ENCODE assay signal across 11 cellular contexts in genomic region chr20:31673943-31674463, GRCh38. TPM values are rescaled to one million over a fixed set of nuclear protein-coding genes. Genes with fewer than 3 reads are reported as not detected.
A peak's percentile ranks its signal among the peaks of the same experiment; 100 is the strongest.
DNase-seq lines count a peak whose midpoint lies in the region; ATAC-seq and TF ChIP-seq lines count a peak whose summit lies in the region.
"Had no signal": no experiment of that assay in that cellular context is flagged by ENCODE, and none has a peak within 500 bp of the region (broad histone marks: within the 10 kb centered on the region; RNA-seq: fewer than 3 reads in every experiment).

No MANE protein-coding gene starts in this region.

- peaks cover 88% of the 10 kb centered on the region for H3K79me2 ChIP-seq in DND-41 (ENCODE audit: insufficient read depth, low read length)

- H3K27ac ChIP-seq in DND-41 (ENCODE audit: low read length) (peak overlapping the region; percentile 94), Peyer's patch (peak overlapping the region; percentile 52 to 76 (median 65)), endodermal cell (ENCODE audit: low read depth, low read length) (no peak overlapping the region), skin epidermis (peak overlapping the region in 19 of 21 experiments; percentile 43 to 92 (median 78))

- H3K36me3 Mint-ChIP-seq in endodermal cell (ENCODE audit: low read depth): peaks cover 30% of the 10 kb centered on the region

- peak overlapping the region; percentile 62 for H3K4me2 ChIP-seq in DND-41 (ENCODE audit: insufficient read depth, low read length)

- TF ChIP-seq POLR2A in Peyer's patch (IDR thresholded peaks at IDR 0.05): no peak

- H2AFZ ChIP-seq in DND-41 (ENCODE audit: low read depth, low read length): no peak overlapping the region

- H3K4me1 ChIP-seq in DND-41 (ENCODE audit: insufficient read depth, low read length) (peaks cover 87% of the 10 kb centered on the region), Peyer's patch (peaks cover 0 to 70% (median 8%) of the 10 kb centered on the region in 4 donors), endodermal cell (ENCODE audit: control insufficient read depth, insufficient read depth, low read length) (peaks cover 13% of the 10 kb centered on the region)

- no peak for ATAC-seq in DND-41 (ENCODE audit: insufficient read depth, low read depth)
- no peak for ATAC-seq in HG03135 (IDR thresholded peaks at IDR 0.05; ENCODE audit: unreplicated experiment)
- ATAC-seq in GM18867 (IDR thresholded peaks at IDR 0.05; ENCODE audit: unreplicated experiment): no peak

- H3K4me3 ChIP-seq in DND-41 (ENCODE audit: low read depth in 1 of 2, low read length in 2 of 2) (peak overlapping the region in 1 of 2 experiments; percentile 48; a peak in 2 of 4 replicates), Peyer's patch (no peak overlapping the region), endodermal cell (ENCODE audit: low read length) (no peak overlapping the region), skin epidermis (no peak overlapping the region)

- TF ChIP-seq CTCF in DND-41 (IDR thresholded peaks at IDR 0.05; ENCODE audit: borderline replicate concordance, extremely low read depth, low read length, poor library complexity, severe bottlenecking) (no peak), Peyer's patch (IDR thresholded peaks at IDR 0.05) (no peak), endodermal cell (conservative IDR thresholded peaks at IDR 0.05) (no peak)

- 87 to 93% methylated on average over 2 of the region's 2 CpGs for WGBS in endodermal cell (ENCODE audit: insufficient coverage in 1 of 2, insufficient read length in 1 of 2), 2 experiments

- H3K27me3 ChIP-seq in DND-41 (ENCODE audit: insufficient read depth, low read length, poor library complexity): no peaks in the 10 kb centered on the region
- no peaks in the 10 kb centered on the region for H3K27me3 ChIP-seq in Peyer's patch
- no peaks in the 10 kb centered on the region for H3K27me3 ChIP-seq in endodermal cell (ENCODE audit: control insufficient read depth, insufficient read depth, low read length, poor library complexity, severe bottlenecking)

- peaks cover 48% of the 10 kb centered on the region for H3K4me1 Mint-ChIP-seq in endodermal cell

- no peaks in the 10 kb centered on the region for H3K27me3 Mint-ChIP-seq in endodermal cell (ENCODE audit: insufficient read depth)

- H3K9ac ChIP-seq in DND-41 (ENCODE audit: low read depth, low read length): peak overlapping the region; percentile 95
- no peak overlapping the region for H3K9ac ChIP-seq in endodermal cell (ENCODE audit: extremely low read depth, low read length, poor library complexity, severe bottlenecking)

- H4K20me1 ChIP-seq in DND-41 (ENCODE audit: insufficient read depth, low read length): peaks cover 18% of the 10 kb centered on the region

- H3K27ac Mint-ChIP-seq in endodermal cell: peak overlapping the region; percentile 10

- H3K9me3 ChIP-seq in DND-41 (ENCODE audit: insufficient read depth, low read length, severe bottlenecking) (no peaks in the 10 kb centered on the region), Peyer's patch (no peaks in the 10 kb centered on the region), endodermal cell (ENCODE audit: control insufficient read depth, low read length) (no peaks in the 10 kb centered on the region)

- H3K4me3 Mint-ChIP-seq in endodermal cell: no peak overlapping the region

- DNase-seq in DND-41 (peak; percentile 31), Peyer's patch (no peak), endodermal cell (no peak), globus pallidus (ENCODE audit: low spot score) (no peak)
- no peak for DNase-seq in stimulated activated CD4-positive, alpha-beta T cell treated with anti-CD3 and anti-CD28 coated beads, Interleukin-2, amount 100 ng/mL, for 24 hours
- DNase-seq: NCI-H1417 had no signal

- H3K9me3 Mint-ChIP-seq in endodermal cell: no peaks in the 10 kb centered on the region

- H3K36me3 ChIP-seq in DND-41 (ENCODE audit: insufficient read depth, low read length): peaks cover 76% of the 10 kb centered on the region
- H3K36me3 ChIP-seq in Peyer's patch: peaks cover 0 to 16% (median 0%) of the 10 kb centered on the region in 3 donors
- H3K36me3 ChIP-seq in endodermal cell (ENCODE audit: control insufficient read depth, insufficient read depth, low read length): peaks cover 49% of the 10 kb centered on the region

RNA-seq across cellular contexts. Expression of gene COX4I2, which starts 36.3 kb away (rescaled TPM):
- total RNA-seq in Peyer's patch (1 to 10 TPM in 1 of 4 donors, not detected in 3; 2.5 TPM), endodermal cell (not detected)
- not detected for polyA plus RNA-seq in endodermal cell (2013, experiment 1 of 2)
- polyA plus RNA-seq in endodermal cell (2013, experiment 2 of 2): not detected
- total RNA-seq: fibroblast of lung, G401 had no signal
- polyA plus RNA-seq: fibroblast of lung had no signal

RNA-seq across cellular contexts. Expression of gene BCL2L1, which starts 48.7 kb away (rescaled TPM):
- total RNA-seq in Peyer's patch (100 to 1,000 TPM in 3 of 4 donors, 10 to 100 TPM in 1; 85.0 to 185 (median 144) TPM), endodermal cell (10 to 100 TPM; 60.3 to 89.5 TPM)
- 46.6 TPM for polyA plus RNA-seq in endodermal cell (2013, experiment 1 of 2)
- polyA plus RNA-seq in endodermal cell (2013, experiment 2 of 2): 43.2 TPM
